ENCODE assay signal across 22 cellular contexts in genomic region chr20:32400476-32400875, GRCh38. TPM values are rescaled to one million over a fixed set of nuclear protein-coding genes. Genes with fewer than 3 reads are reported as not detected.
DNase-seq lines count a peak whose midpoint lies in the region; ATAC-seq, FAIRE-seq and TF ChIP-seq lines count a peak whose summit lies in the region.
"Had no signal": no experiment of that assay in that cellular context is flagged by ENCODE, and none has a peak within 500 bp of the region (broad histone marks: within the 10 kb centered on the region; RNA-seq: fewer than 3 reads in every experiment).

No MANE protein-coding gene starts in this region.

- no peak for FAIRE-seq in HepG2 (lab: Jason Lieb, UNC)
- FAIRE-seq: GM12891, GM18507, HTR-8/SVneo had no signal

- in situ Hi-C loops in HepG2 (cut with HindIII; ENCODE audit: extremely low pct_ligation_motif_present, low pct_unique_long_range_greater_than_20kb): no loop called here

- peaks cover 14% of the 10 kb centered on the region for H3K4me1 ChIP-seq in HepG2 (ENCODE audit: insufficient read depth, low read length)
- no peaks in the 10 kb centered on the region for H3K4me1 ChIP-seq in right lobe of liver
- no peaks in the 10 kb centered on the region for H3K4me1 ChIP-seq in left lung
- peaks cover 3 to 18% (median 8%) of the 10 kb centered on the region in 4 donors for H3K4me1 ChIP-seq in stomach

- peaks cover 21% of the 10 kb centered on the region for H4K20me1 ChIP-seq in HepG2 (ENCODE audit: insufficient read depth, low read length)

- no TSS peak for BruUV-seq in HepG2 (replicated peaks; lab: Mats Ljungman, UMichigan)

- CTCF ChIA-PET in HepG2 (lab: Yijun Ruan, JAX; ENCODE audit: low intra/inter-chr PET ratio, low total read pairs): no interaction called here

- peaks cover 41% of the 10 kb centered on the region for H3K36me3 Mint-ChIP-seq in T-helper 2 cell treated with Interferon-gamma antibody and Interleukin-4, amounts not matched to agents 5 μg/mL and 100 μg/mL, for 36 hours (ENCODE audit: low read depth)

- H3K4me3 ChIP-seq in HepG2 (replicated peaks in 1 of 3; ENCODE audit: insufficient read depth in 1 of 3, low read depth in 2 of 3, low read length in 3 of 3): no peak overlapping the region
- no peak overlapping the region for H3K4me3 ChIP-seq in right lobe of liver
- H3K4me3 ChIP-seq in left lung: no peak overlapping the region
- no peak overlapping the region for H3K4me3 ChIP-seq in stomach

- H3K9me3 ChIP-seq in HepG2 (ENCODE audit: low read length) (no peaks in the 10 kb centered on the region), right lobe of liver (no peaks in the 10 kb centered on the region), left lung (no peaks in the 10 kb centered on the region), stomach (no peaks in the 10 kb centered on the region)

- H3K4me3 Mint-ChIP-seq in T-helper 2 cell treated with Interferon-gamma antibody and Interleukin-4, amounts not matched to agents 5 μg/mL and 100 μg/mL, for 36 hours: no peak overlapping the region

- H3K9me3 Mint-ChIP-seq in T-helper 2 cell treated with Interferon-gamma antibody and Interleukin-4, amounts not matched to agents 5 μg/mL and 100 μg/mL, for 36 hours: peaks cover 2% of the 10 kb centered on the region

- TF ChIP-seq EP300 in HepG2 (IDR thresholded peaks at IDR 0.05; ENCODE audit: low read depth in 2 of 2, low read length in 2 of 2) (no peak), HepG2 (CRISPR knock-in tag; IDR thresholded peaks at IDR 0.05; ENCODE audit: borderline replicate concordance) (no peak), stomach (IDR thresholded peaks at IDR 0.05) (no peak)

- H3K27ac Mint-ChIP-seq in T-helper 2 cell treated with Interferon-gamma antibody and Interleukin-4, amounts not matched to agents 5 μg/mL and 100 μg/mL, for 36 hours: peak overlapping the region; percentile 6

- peaks cover 17 to 36% of the 10 kb centered on the region in 2 experiments for H3K36me3 ChIP-seq in HepG2 (replicated peaks in 1 of 2; ENCODE audit: control insufficient read depth in 1 of 2, insufficient read depth in 2 of 2, low read length in 2 of 2)
- H3K36me3 ChIP-seq in right lobe of liver: no peaks in the 10 kb centered on the region
- H3K36me3 ChIP-seq in left lung: peaks cover 0 to 5% of the 10 kb centered on the region in 2 donors
- peaks cover 0 to 9% (median 6%) of the 10 kb centered on the region in 4 donors for H3K36me3 ChIP-seq in stomach

- H3K4me1 Mint-ChIP-seq in T-helper 2 cell treated with Interferon-gamma antibody and Interleukin-4, amounts not matched to agents 5 μg/mL and 100 μg/mL, for 36 hours (ENCODE audit: low read depth): peaks cover 24% of the 10 kb centered on the region

- no peaks in the 10 kb centered on the region for H3K27me3 Mint-ChIP-seq in T-helper 2 cell treated with Interferon-gamma antibody and Interleukin-4, amounts not matched to agents 5 μg/mL and 100 μg/mL, for 36 hours (ENCODE audit: low read depth)

- no peak overlapping the region for H2AFZ ChIP-seq in HepG2 (ENCODE audit: low read length)

- peak; percentile 58 for ATAC-seq in HepG2
- ATAC-seq in right lobe of liver: no peak
- ATAC-seq in left lung: peak; percentile 71

- H3K4me2 ChIP-seq in HepG2 (ENCODE audit: low read depth, low read length): no peak overlapping the region

- intact Hi-C loops in HepG2 (cut with micrococcal nuclease; ENCODE audit: unreplicated experiment): no loop called here
- intact Hi-C loops in right lobe of liver (cut with DNase I): no loop called here
- intact Hi-C loops in left lung (cut with DNase I): no loop called here
- intact Hi-C loops in stomach (cut with DNase I; ENCODE audit: low total_unique reads): no loop called here

- H3K9ac ChIP-seq in HepG2 (ENCODE audit: insufficient read depth, low read depth, low read length): no peak overlapping the region

- TF ChIP-seq CTCF in HepG2 (CRISPR knock-in tag; IDR thresholded peaks at IDR 0.05) (no peak), right lobe of liver (IDR thresholded peaks at IDR 0.05) (no peak), left lung (IDR thresholded peaks at IDR 0.05) (no peak), stomach (IDR thresholded peaks at IDR 0.05) (no peak)

- no peak for TF ChIP-seq RAD21 in HepG2 (CRISPR knock-in tag; IDR thresholded peaks at IDR 0.05)

- no peak for DNase-seq in T-helper 2 cell treated with Interferon-gamma antibody and Interleukin-4, amounts not matched to agents 5 μg/mL and 100 μg/mL, for 36 hours (ENCODE audit: low spot score)
- no peak for DNase-seq in T-helper 2 cell
- DNase-seq in HepG2 (ENCODE audit: low spot score): no peak
- DNase-seq in right lobe of liver: no peak
- no peak for DNase-seq in left lung
- no peak for DNase-seq in hepatic stellate cell (ENCODE audit: low spot score)
- no peak for DNase-seq in COLO829 (ENCODE audit: low spot score)
- DNase-seq in stomach: no peak
- DNase-seq: 8988T, GF-D8, HCEC 1CT, KBM-7, NCI-H1436, NCI-H2029, NCI-H2171, NCI-H446 treated with DMSO at 0.1 percent for 48 hours, NCI-H748 treated with DMSO at 0.1 percent for 48 hours, OCI-M1 had no signal

- peaks cover 91% of the 10 kb centered on the region for H3K79me2 ChIP-seq in HepG2 (ENCODE audit: insufficient read depth, low read length)

- H3K27me3 ChIP-seq in HepG2 (ENCODE audit: control insufficient read depth in 1 of 2, insufficient read depth in 2 of 2, low read length in 2 of 2): no peaks in the 10 kb centered on the region
- H3K27me3 ChIP-seq in right lobe of liver: no peaks in the 10 kb centered on the region
- H3K27me3 ChIP-seq in left lung: no peaks in the 10 kb centered on the region
- no peaks in the 10 kb centered on the region for H3K27me3 ChIP-seq in stomach

- 100% methylated on average over 1 of the region's 1 CpG for WGBS in HepG2 (ENCODE audit: low lambda C conversion rate)
- 100% methylated on average over 1 of the region's 1 CpG for WGBS in right lobe of liver (ENCODE audit: insufficient coverage, low coverage, low lambda C conversion rate, missing lambda C conversion rate)
- 94 to 100% (median 97%) methylated on average over 1 of the region's 1 CpG for WGBS in stomach, 5 donors

- H3K27ac ChIP-seq in HepG2 (ENCODE audit: extremely low read length, insufficient read depth, low read length) (no peak overlapping the region), right lobe of liver (no peak overlapping the region), left lung (peak overlapping the region in 1 of 2 donors; percentile 15), stomach (no peak overlapping the region)
- H3K27ac ChIP-seq: RWPE1 had no signal

- POLR2A ChIA-PET in HepG2 (lab: Yijun Ruan, JAX): no interaction called here

- TF ChIP-seq POLR2A in HepG2 (IDR thresholded peaks at IDR 0.05; ENCODE audit: insufficient read depth in 1 of 2, low read depth in 2 of 2, low read length in 2 of 2) (no peak), right lobe of liver (IDR thresholded peaks at IDR 0.05) (no peak), stomach (IDR thresholded peaks at IDR 0.05) (no peak)

TF ChIP-seq in HepG2, 621 proteins besides CTCF, POLR2A, EP300 and RAD21 (continues in another document):
- TF ChIP-seq MED13 (CRISPR knock-in tag; IDR thresholded peaks at IDR 0.05): no peak
- TF ChIP-seq ZSCAN25 (CRISPR knock-in tag; IDR thresholded peaks at IDR 0.05): 0 out of 2 replicates have a peak, but pooled peaks have one; percentile 40
- TF ChIP-seq ARNT2 (CRISPR knock-in tag; IDR thresholded peaks at IDR 0.05; ENCODE audit: low read depth): 0 out of 2 replicates have a peak, but pooled peaks have one; percentile 18
- TF ChIP-seq SALL1 (CRISPR knock-in tag; IDR thresholded peaks at IDR 0.05): no peak
- no peak for TF ChIP-seq ZNF564 (CRISPR knock-in tag; IDR thresholded peaks at IDR 0.05)
- TF ChIP-seq TARDBP (CRISPR knock-in tag; IDR thresholded peaks at IDR 0.05): 0 out of 2 replicates have a peak, but pooled peaks have one; percentile 22
- no peak for TF ChIP-seq PHB2 (IDR thresholded peaks at IDR 0.05; ENCODE audit: partially characterized antibody)
- no peak for TF ChIP-seq ZNF530 (CRISPR knock-in tag; IDR thresholded peaks at IDR 0.05; ENCODE audit: low read depth)
- TF ChIP-seq DNMT3B (CRISPR knock-in tag; conservative IDR thresholded peaks at IDR 0.05): no peak
- TF ChIP-seq GATA4 (IDR thresholded peaks at IDR 0.05; ENCODE audit: borderline replicate concordance, low read depth): no peak

RNA-seq across cellular contexts. Expression of gene ASXL1, which starts 42.3 kb away (rescaled TPM):
- total RNA-seq in HepG2 (2016; rRNA removed; fragmentation: Illumina TruSeq; extraction: Trizol) (47.3 and 62.1 TPM in 2 replicates), right lobe of liver (10 to 100 TPM; 18.9 to 41.8 (median 26.0) TPM), left lung (10 to 100 TPM; 51.1 to 69.2 TPM), stomach (100 to 1,000 TPM in 2 of 5 donors, 10 to 100 TPM in 3; 50.4 to 185 (median 75.5) TPM)
- total RNA-seq in HepG2 (2016; cell fraction: cytosol; rRNA removed; fragmentation: Illumina TruSeq; extraction: Trizol; ENCODE audit: low read depth): 105 and 126 TPM in 2 replicates
- 44.0 and 55.9 TPM in 2 replicates for total RNA-seq in HepG2 (2016; cell fraction: insoluble cytoplasmic fraction; rRNA removed; fragmentation: Illumina TruSeq; extraction: Trizol)
- 30.9 and 35.4 TPM in 2 replicates for total RNA-seq in HepG2 (2016; cell fraction: membrane; rRNA removed; fragmentation: Illumina TruSeq; extraction: Trizol)
- 122 and 129 TPM in 2 replicates for total RNA-seq in HepG2 (2016; cell fraction: nucleus; rRNA removed; fragmentation: Illumina TruSeq; extraction: Trizol)
- polyA plus RNA-seq in HepG2 (2011; rRNA removed) (74.8 and 87.6 TPM in 2 replicates), stomach (10 to 100 TPM in 1 of 3 donors, 1 to 10 TPM in 2; 9.0 to 14.2 (median 9.7) TPM)
- polyA plus RNA-seq in HepG2 (2011; cell fraction: cytosol; rRNA removed): 40.1 and 42.6 TPM in 2 replicates
- polyA plus RNA-seq in HepG2 (2011; cell fraction: nucleus; rRNA removed): 375 and 376 TPM in 2 replicates
- 81.3 and 96.1 TPM in 2 replicates for polyA plus RNA-seq in HepG2 (2012)
- 26.1 and 28.4 TPM in 2 replicates for polyA plus RNA-seq in HepG2 (2016; cell fraction: cytosol; fragmentation: Illumina TruSeq; extraction: Trizol; ENCODE audit: low read depth)
- polyA plus RNA-seq in HepG2 (2016; cell fraction: insoluble cytoplasmic fraction; fragmentation: Illumina TruSeq; extraction: Trizol; ENCODE audit: low read depth): 37.0 and 39.4 TPM in 2 replicates
- 24.4 and 25.2 TPM in 2 replicates for polyA plus RNA-seq in HepG2 (2016; cell fraction: membrane; fragmentation: Illumina TruSeq; extraction: Trizol; ENCODE audit: low read depth)
- 241 and 272 TPM in 2 replicates for polyA plus RNA-seq in HepG2 (2016; cell fraction: nucleus; fragmentation: Illumina TruSeq; extraction: Trizol; ENCODE audit: insufficient read depth, low read depth)
- 94.1 and 144 TPM in 2 replicates for polyA minus RNA-seq in HepG2 (2011; rRNA and poly(A)+ RNA removed; ENCODE audit: low replicate concordance)
- 66.7 and 75.3 TPM in 2 replicates for polyA minus RNA-seq in HepG2 (2011; cell fraction: cytosol; rRNA and poly(A)+ RNA removed)
- polyA minus RNA-seq in HepG2 (2011; cell fraction: nucleus; rRNA and poly(A)+ RNA removed): 263 and 294 TPM in 2 replicates

Comparison
In these comparisons a context has a peak if more than half of its experiments do, and no peak if none do; other contexts are left out.
1. ATAC-seq: peak in HepG2 (single experiment) and left lung (single experiment); none in right lobe of liver (0 of 4).